Comparison of ENCODE assay signal across 18 cellular contexts in genomic region chr4:27635936-27636913, GRCh38.
DNase-seq lines count a peak whose midpoint lies in the region; ATAC-seq and TF ChIP-seq lines count a peak whose summit lies in the region.
"Had no signal": no experiment of that assay in that cellular context is flagged by ENCODE, and none has a peak within 500 bp of the region (broad histone marks: within the 10 kb centered on the region; RNA-seq: fewer than 3 reads in every experiment).

No MANE protein-coding gene starts in this region.

- no TSS peak for BruUV-seq in PC-9 (replicated peaks; lab: Mats Ljungman, UMichigan)

- H3K36me3 ChIP-seq in PC-9 (ENCODE audit: low read depth), result no peaks in the 10 kb centered on the region
- H3K36me3 ChIP-seq: cardiac muscle cell, gastroesophageal sphincter, WERI-Rb-1 had no signal

- ATAC-seq in GM18909 (IDR thresholded peaks at IDR 0.05; ENCODE audit: poor library complexity, unreplicated experiment) (peak; percentile 88), GM21786 (IDR thresholded peaks at IDR 0.05; ENCODE audit: unreplicated experiment) (peak; percentile 94), HG03095 (IDR thresholded peaks at IDR 0.05; ENCODE audit: unreplicated experiment) (peak; percentile 90)
- ATAC-seq: gastroesophageal sphincter, HCT116, mucosa of descending colon, PC-3 had no signal

- intact Hi-C loops in PC-9 (cut with micrococcal nuclease; ENCODE audit: unreplicated experiment), result no loop called here

- no peak overlapping the region for H2AFZ ChIP-seq in PC-9

- no peak for TF ChIP-seq CTCF in PC-9 (conservative IDR thresholded peaks at IDR 0.05)

- CTCF ChIA-PET in PC-9 (lab: Charles Lee), result interaction anchor here (0.5 kb wide), 1 partner anchor 317 kb away, joined by 3 read pairs; no protein-coding TSS in a partner anchor

- POLR2A ChIA-PET in PC-9 (lab: Charles Lee; ENCODE audit: unreplicated experiment), result no interaction called here

- DNase-seq in PC-9 (no peak), DMS153 (lab: John Stamatoyannopoulos, UW) (no peak), KG1 (lab: John Stamatoyannopoulos, UW) (no peak), HPDE6-E6E7 (ENCODE audit: extremely low spot score) (no peak), NCI-H774 (lab: John Stamatoyannopoulos, UW) (no peak)
- DNase-seq: C1 segment of cervical spinal cord, mucosa of descending colon, NCI-H1048, NCI-H2227 treated with DMSO at 0.1 percent for 48 hours, PC-3, WERI-Rb-1 had no signal

- H3K27ac ChIP-seq in PC-9, result no peak overlapping the region
- H3K27ac ChIP-seq: cardiac muscle cell, gastroesophageal sphincter, WERI-Rb-1 had no signal

- no peaks in the 10 kb centered on the region for H3K9me2 ChIP-seq in PC-9 (ENCODE audit: insufficient read depth)

- no peaks in the 10 kb centered on the region for H3K9me3 ChIP-seq in PC-9 (ENCODE audit: insufficient read depth, low read depth)
- H3K9me3 ChIP-seq: gastroesophageal sphincter, mucosa of descending colon had no signal

- H3K27me3 ChIP-seq in PC-9 (ENCODE audit: insufficient read depth, low read depth), result no peaks in the 10 kb centered on the region
- H3K27me3 ChIP-seq: cardiac muscle cell, gastroesophageal sphincter had no signal

- no peaks in the 10 kb centered on the region for H4K20me1 ChIP-seq in PC-9 (ENCODE audit: insufficient read depth)

- no peaks in the 10 kb centered on the region for H3F3A ChIP-seq in PC-9 (ENCODE audit: insufficient read depth, low read depth)

- peak overlapping the region; percentile 14; the same call in 1 of the 2 replicates for H3K4me2 ChIP-seq in PC-9
- H3K4me2 ChIP-seq: smooth muscle cell had no signal

- H3K4me1 ChIP-seq in PC-9 (replicated peaks; ENCODE audit: insufficient read depth), result no peaks in the 10 kb centered on the region
- H3K4me1 ChIP-seq: gastroesophageal sphincter had no signal

- H3K4me3 ChIP-seq in PC-9, result no peak overlapping the region
- H3K4me3 ChIP-seq: cardiac muscle cell, gastroesophageal sphincter, mucosa of descending colon, smooth muscle cell had no signal

- no peaks in the 10 kb centered on the region for H3K79me2 ChIP-seq in PC-9 (ENCODE audit: low read depth)
